Comparison of ENCODE assay signal across 8 cellular contexts in the genomic region with DNA sequence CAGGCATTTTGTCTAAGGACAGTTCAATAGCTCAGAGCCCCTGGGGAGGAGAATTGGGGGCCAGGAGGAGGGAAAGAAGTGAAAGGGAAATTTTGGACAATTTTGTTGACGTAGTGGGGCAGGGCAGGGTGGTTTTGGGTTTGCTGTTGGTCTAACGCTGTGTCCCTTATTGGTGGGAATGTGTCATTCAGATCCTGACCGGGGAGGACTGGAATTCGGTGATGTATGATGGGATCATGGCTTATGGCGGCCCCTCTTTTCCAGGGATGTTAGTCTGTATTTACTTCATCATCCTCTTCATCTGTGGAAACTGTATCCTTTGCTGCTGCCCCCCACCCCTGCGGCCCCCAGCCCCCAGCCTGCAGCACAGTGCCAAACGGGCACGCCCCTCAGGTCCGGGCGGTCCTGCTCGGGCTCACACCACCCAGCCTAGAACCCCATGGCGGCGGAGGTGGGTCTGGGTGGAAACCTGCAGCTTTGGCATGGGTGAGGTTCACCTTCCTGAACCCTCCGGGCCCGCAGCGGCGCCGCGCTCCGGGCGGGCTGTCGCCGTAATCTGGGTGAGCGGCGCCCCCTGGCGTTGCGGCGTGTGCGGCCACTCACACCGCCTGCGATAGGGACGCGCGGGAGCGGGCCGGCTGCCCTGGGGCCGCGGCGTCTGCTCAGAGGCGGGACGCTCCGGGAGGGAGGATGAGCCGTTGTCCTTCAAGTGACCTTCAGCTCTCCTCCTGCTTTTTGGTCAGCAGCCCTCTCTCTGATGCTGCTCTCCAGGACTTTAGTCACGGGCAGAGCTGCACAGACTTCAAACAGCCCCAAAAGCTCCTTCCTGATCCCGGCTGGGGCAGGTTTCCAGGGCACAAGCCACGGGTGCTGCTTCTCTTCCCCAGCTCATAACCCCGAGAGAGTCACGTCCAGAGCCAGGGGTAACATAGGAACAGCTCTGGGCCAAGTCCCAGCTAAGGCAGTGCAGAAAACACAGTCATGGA.
DNase-seq lines count a peak whose midpoint lies in the region; TF ChIP-seq lines count a peak whose summit lies in the region.

No MANE protein-coding gene starts in this region.

- H3K9me3 ChIP-seq in hepatocyte (ENCODE audit: low read depth) (no peaks in the 10 kb centered on the region), sigmoid colon (no peaks in the 10 kb centered on the region)

- TF ChIP-seq EP300 in sigmoid colon (IDR thresholded peaks at IDR 0.05) = peak in 1 of 4 donors; percentile 1

- in situ Hi-C loops in astrocyte of the cerebellum (cut with HindIII; ENCODE audit: low sequenced_read_pairs) = no loop called here

- 23% methylated on average over 45 of the region's 48 CpGs for WGBS in hepatocyte (ENCODE audit: low lambda C conversion rate, missing lambda C conversion rate)
- 10 to 17% methylated on average over 48 of the region's 48 CpGs for WGBS in sigmoid colon, 2 donors

- no peak overlapping the region for H3K27ac ChIP-seq in hepatocyte
- H3K27ac ChIP-seq in sigmoid colon = peak overlapping the region in 3 of 4 donors; percentile 57 to 72 (median 71)

- H3K4me1 ChIP-seq in hepatocyte (ENCODE audit: insufficient read depth) (peaks cover 6% of the 10 kb centered on the region), sigmoid colon (peaks cover 0 to 34% (median 23%) of the 10 kb centered on the region in 4 donors)

- H3K9me2 ChIP-seq in hepatocyte (replicated peaks; ENCODE audit: insufficient read depth) = no peaks in the 10 kb centered on the region

- H3K4me2 ChIP-seq in hepatocyte = peak overlapping the region; percentile 77

- TF ChIP-seq POLR2A in sigmoid colon (IDR thresholded peaks at IDR 0.05) = no peak

- intact Hi-C loops in sigmoid colon (cut with DNase I) = loop anchor here (2.0 to 10.0 kb wide), 5 partner anchors 201 to 938 kb away; no protein-coding TSS in a partner anchor

- H4K20me1 ChIP-seq in hepatocyte (ENCODE audit: insufficient read depth, poor library complexity, severe bottlenecking) = no peaks in the 10 kb centered on the region

- H3K27me3 ChIP-seq in hepatocyte = peaks cover 19% of the 10 kb centered on the region
- H3K27me3 ChIP-seq in sigmoid colon = no peaks in the 10 kb centered on the region

- no peak overlapping the region for H2AFZ ChIP-seq in hepatocyte

- no peaks in the 10 kb centered on the region for H3K79me2 ChIP-seq in hepatocyte

- TF ChIP-seq CTCF in astrocyte of the cerebellum (IDR thresholded peaks at IDR 0.05; ENCODE audit: low read depth, low read length, missing control alignments) (peak; percentile 76), hepatocyte (IDR thresholded peaks at IDR 0.05; ENCODE audit: poor library complexity) (peak; percentile 94), sigmoid colon (IDR thresholded peaks at IDR 0.05) (peak; percentile 71 to 95 (median 86))

- DNase-seq in D341Med (ENCODE audit: low spot score) (peak; percentile 95), HuH-7.5 (ENCODE audit: low spot score) (peak; percentile 85), SKM-1 treated with dmso at 0.1 percent for 144 hours (lab: John Stamatoyannopoulos, UW; ENCODE audit: unreplicated experiment) (peak; percentile 20), astrocyte of the cerebellum (ENCODE audit: low read depth) (no peak), hepatocyte (ENCODE audit: low spot score) (peak; percentile 81), sigmoid colon (peak; percentile 82), NCI-H345 (lab: John Stamatoyannopoulos, UW) (no peak), NCI-H2107 (lab: John Stamatoyannopoulos, UW) (no peak)

- no peaks in the 10 kb centered on the region for H3K36me3 ChIP-seq in hepatocyte (replicated peaks; ENCODE audit: insufficient read depth, low read depth)
- peaks cover 0 to 38% (median 18%) of the 10 kb centered on the region in 4 donors for H3K36me3 ChIP-seq in sigmoid colon

- H3K4me3 ChIP-seq in astrocyte of the cerebellum (ENCODE audit: low read depth, low read length) (no peak overlapping the region), hepatocyte (no peak overlapping the region), sigmoid colon (peak overlapping the region in 1 of 4 donors; percentile 8)

Comparison
In these comparisons a context has a peak if more than half of its experiments do, and no peak if none do; other contexts are left out.
1. DNase-seq: peak in D341Med (single experiment), HuH-7.5 (single experiment), SKM-1 treated with dmso at 0.1 percent for 144 hours (single experiment), hepatocyte (single experiment) and sigmoid colon (single experiment); none in astrocyte of the cerebellum (single experiment), NCI-H345 (single experiment) and NCI-H2107 (single experiment).
2. Peak in every context shown above with its lines, with median percentiles within 50 percentile points of each other: CTCF ChIP-seq.